17 cellular contexts compared by ENCODE assay signal in the genomic region with DNA sequence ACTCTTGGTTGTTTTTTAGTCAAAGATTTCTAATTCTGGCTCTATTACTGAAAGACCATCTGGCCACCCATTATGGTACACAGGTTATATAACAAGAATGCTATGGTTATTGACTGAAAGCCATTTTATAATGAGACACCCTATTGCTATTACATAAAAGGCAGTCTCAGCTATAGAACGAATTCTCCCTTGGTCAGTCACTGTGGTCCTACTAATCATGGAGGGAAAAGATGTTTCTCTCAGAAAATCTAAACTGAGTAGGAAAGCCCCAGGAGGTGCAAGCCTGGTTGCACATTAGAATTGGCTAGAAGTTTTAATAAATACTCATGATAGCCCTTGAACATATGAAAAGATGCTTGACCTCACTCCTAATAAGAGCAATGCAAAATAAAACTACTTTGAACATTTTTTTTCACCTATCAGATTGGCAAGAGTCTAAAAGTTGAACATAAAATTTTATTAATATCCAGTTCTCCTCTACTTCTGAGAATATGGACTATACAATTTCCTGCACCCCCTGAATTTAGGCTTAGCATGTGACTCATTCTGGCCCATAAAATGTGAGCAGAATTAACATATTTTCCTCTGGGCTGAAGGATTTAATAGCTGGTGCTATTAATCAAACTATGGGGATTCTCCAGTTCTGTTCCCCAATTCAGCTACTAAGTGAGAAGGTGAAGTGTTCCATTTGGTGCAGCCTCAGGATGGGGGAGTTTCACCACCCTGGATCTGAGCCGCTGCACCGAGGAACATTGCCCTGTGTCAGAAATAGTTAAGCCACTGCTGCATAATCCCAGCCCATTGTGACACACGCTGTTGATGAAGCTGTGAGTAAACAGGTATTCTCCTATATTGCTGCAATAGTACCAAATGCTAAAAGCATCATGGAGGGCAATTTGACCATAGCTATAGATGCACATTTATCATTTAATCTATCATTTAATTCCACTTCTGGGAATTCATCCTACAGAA. TPM values are rescaled to one million over a fixed set of nuclear protein-coding genes. Genes with fewer than 3 reads are reported as not detected.
DNase-seq lines count a peak whose midpoint lies in the region; ATAC-seq, FAIRE-seq and TF ChIP-seq lines count a peak whose summit lies in the region.
"Had no signal": no experiment of that assay in that cellular context is flagged by ENCODE, and none has a peak within 500 bp of the region (broad histone marks: within the 10 kb centered on the region; RNA-seq: fewer than 3 reads in every experiment).

No MANE protein-coding gene starts in this region.

- DNase-seq in DMS 273 treated with DMSO at 0.1 percent for 48 hours (lab: John Stamatoyannopoulos, UW) (peak; percentile 34), NCI-H1694 (lab: John Stamatoyannopoulos, UW) (peak; percentile 50), bronchial epithelial cell (ENCODE audit: low read depth) (peak; percentile 84), neuronal stem cell (ENCODE audit: low spot score) (no peak), H4 (ENCODE audit: low spot score) (no peak)
- DNase-seq: activated CD4-positive, CD25-positive, alpha-beta regulatory T cell; amniotic stem cell; endodermal cell; foreskin melanocyte; KBM-7; left colon; NCI-H1105; stimulated activated CD4-positive, alpha-beta T cell treated with anti-CD3 and anti-CD28 coated beads, Interleukin-2, amount 100 ng/mL, for 48 hours; substantia nigra had no signal

- no peak overlapping the region for H2BK120ac ChIP-seq in neuronal stem cell (ENCODE audit: low read depth, low read length)

- no peak overlapping the region for H2AFZ ChIP-seq in neuronal stem cell (ENCODE audit: low read length)

- no peak overlapping the region for H2BK12ac ChIP-seq in neuronal stem cell (ENCODE audit: low read length)

- no peak overlapping the region for H2BK5ac ChIP-seq in neuronal stem cell (ENCODE audit: low read length)

- FAIRE-seq in bronchial epithelial cell (lab: Jason Lieb, UNC), result peak; percentile 93

- no peak overlapping the region for H3K27ac ChIP-seq in neuronal stem cell (replicated peaks; ENCODE audit: low read length)

- H3K4me3 ChIP-seq in bronchial epithelial cell (ENCODE audit: low read depth, low read length) (no peak overlapping the region), neuronal stem cell (ENCODE audit: low read length in 2 of 2) (no peak overlapping the region)

- no peak overlapping the region for H2AK5ac ChIP-seq in neuronal stem cell (ENCODE audit: low read depth, low read length)

- H3K27me3 ChIP-seq in bronchial epithelial cell (ENCODE audit: control insufficient read depth, insufficient read depth, low read length), result no peaks in the 10 kb centered on the region
- H3K27me3 ChIP-seq in neuronal stem cell (ENCODE audit: control insufficient read depth in 3 of 3, insufficient read depth in 3 of 3, low read depth in 1 of 3, low read length in 3 of 3), result peaks cover 0 to 17% (median 0%) of the 10 kb centered on the region in 3 experiments

- H3K9ac ChIP-seq in neuronal stem cell (ENCODE audit: low read depth, low read length, poor library complexity), result no peak overlapping the region

- H3K14ac ChIP-seq in neuronal stem cell (ENCODE audit: low read length), result no peak overlapping the region

- no peak overlapping the region for H4K91ac ChIP-seq in neuronal stem cell (ENCODE audit: low read depth, low read length, poor library complexity)

- H3K36me3 ChIP-seq in bronchial epithelial cell (ENCODE audit: control insufficient read depth, insufficient read depth, low read length) (no peaks in the 10 kb centered on the region), neuronal stem cell (replicated peaks in 1 of 2; ENCODE audit: control insufficient read depth in 2 of 2, insufficient read depth in 2 of 2, low read length in 2 of 2) (no peaks in the 10 kb centered on the region)

- no peak overlapping the region for H3K4ac ChIP-seq in neuronal stem cell (ENCODE audit: low read length)

- H4K8ac ChIP-seq in neuronal stem cell (ENCODE audit: low read depth, low read length), result no peak overlapping the region

- H3K23ac ChIP-seq in neuronal stem cell (ENCODE audit: low read depth, low read length, poor library complexity), result no peak overlapping the region

- H2BK15ac ChIP-seq in neuronal stem cell (ENCODE audit: low read length), result no peak overlapping the region

- no peak overlapping the region for H3K4me2 ChIP-seq in neuronal stem cell (ENCODE audit: insufficient read depth, low read length, poor library complexity, severe bottlenecking)

- H3K79me1 ChIP-seq in neuronal stem cell (ENCODE audit: low read depth, low read length), result no peaks in the 10 kb centered on the region

- no peak for ATAC-seq in HG02759 (IDR thresholded peaks at IDR 0.05; ENCODE audit: unreplicated experiment)
- ATAC-seq in HG03045 (IDR thresholded peaks at IDR 0.05; ENCODE audit: unreplicated experiment), result no peak
- ATAC-seq in GM21619 (IDR thresholded peaks at IDR 0.05; ENCODE audit: unreplicated experiment), result no peak
- ATAC-seq: left colon had no signal

- WGBS in neuronal stem cell (ENCODE audit: extremely low coverage in 2 of 2, insufficient read length in 2 of 2, insufficient replicate concordance in 1 of 2), 2 donors, result no CpG with 5 or more reads among the region's 4 CpGs

- no peaks in the 10 kb centered on the region for H3K9me3 ChIP-seq in neuronal stem cell (replicated peaks in 1 of 2; ENCODE audit: control insufficient read depth in 2 of 2, insufficient read depth in 1 of 2, low read depth in 1 of 2, low read length in 2 of 2)

- no peak for TF ChIP-seq CTCF in bronchial epithelial cell (IDR thresholded peaks at IDR 0.05; ENCODE audit: insufficient read depth, low read length, severe bottlenecking)

- H3K18ac ChIP-seq in neuronal stem cell (ENCODE audit: low read length), result peak overlapping the region; percentile 70

- H3K4me1 ChIP-seq in neuronal stem cell (ENCODE audit: control insufficient read depth in 2 of 2, insufficient read depth in 1 of 2, low read depth in 1 of 2, low read length in 2 of 2), result no peaks in the 10 kb centered on the region

RNA-seq across cellular contexts. Expression of a gene that starts 11.5 kb away (rescaled TPM):
- total RNA-seq in bronchial epithelial cell, result 64.8 and 72.9 TPM in 2 replicates
- 72.3 TPM for polyA plus RNA-seq in neuronal stem cell (2013, experiment 1 of 2)
- polyA plus RNA-seq in neuronal stem cell (2013, experiment 2 of 2), result 74.4 TPM
- 25.4 and 27.4 TPM in 2 replicates for total RNA-seq in H4 (2014; rRNA removed; shearing (Covaris generic))

RNA-seq across cellular contexts. Expression of a gene that starts 46.9 kb away (rescaled TPM):
- total RNA-seq in bronchial epithelial cell, result 3.7 and 6.3 TPM in 2 replicates
- 25.2 TPM for polyA plus RNA-seq in neuronal stem cell (2013, experiment 1 of 2)
- 23.6 TPM for polyA plus RNA-seq in neuronal stem cell (2013, experiment 2 of 2)
- 5.0 and 6.1 TPM in 2 replicates for total RNA-seq in H4 (2014; rRNA removed; shearing (Covaris generic))

RNA-seq across cellular contexts. Expression of a gene that starts 47.1 kb away (rescaled TPM):
- total RNA-seq in bronchial epithelial cell, result 9.5 and 12.3 TPM in 2 replicates
- 20.2 TPM for polyA plus RNA-seq in neuronal stem cell (2013, experiment 1 of 2)
- polyA plus RNA-seq in neuronal stem cell (2013, experiment 2 of 2), result 20.8 TPM
- total RNA-seq in H4 (2014; rRNA removed; shearing (Covaris generic)), result 12.6 and 19.6 TPM in 2 replicates

Comparison
In these comparisons a context has a peak if more than half of its experiments do, and no peak if none do; other contexts are left out.
1. DNase-seq: peak in DMS 273 treated with DMSO at 0.1 percent for 48 hours (single experiment), NCI-H1694 (single experiment) and bronchial epithelial cell (single experiment); none in neuronal stem cell (single experiment) and H4 (single experiment).